20 cellular contexts compared by ENCODE assay signal in the genomic region with DNA sequence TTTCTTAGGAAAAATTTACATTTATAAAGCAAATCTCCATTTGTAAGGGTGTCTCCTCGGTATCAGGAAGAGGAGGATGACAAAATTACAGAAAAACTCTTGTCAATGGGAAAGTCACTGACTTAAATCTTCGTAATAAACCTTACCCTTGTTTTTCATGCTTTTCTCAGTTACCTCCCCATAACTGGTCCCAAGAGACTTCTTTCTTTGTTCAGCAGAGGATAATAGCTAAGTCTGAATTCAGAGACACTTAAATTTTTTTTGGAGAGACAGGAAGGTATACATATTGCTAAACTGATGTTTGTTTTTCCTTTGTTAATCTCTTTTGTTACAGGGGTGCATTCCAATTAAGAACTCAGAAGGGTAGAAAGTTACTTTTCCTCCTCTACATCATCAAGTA.
"Had no signal": no experiment of that assay in that cellular context is flagged by ENCODE, and none has a peak within 500 bp of the region (broad histone marks: within the 10 kb centered on the region; RNA-seq: fewer than 3 reads in every experiment).

No MANE protein-coding gene starts in this region.

- H3K4me3 Mint-ChIP-seq: activated naive CD4-positive, alpha-beta T cell treated with anti-CD3 and anti-CD28 coated beads for 36 hours; activated naive CD8-positive, alpha-beta T cell treated with anti-CD3 and anti-CD28 coated beads, Interleukin-2, amount 10 ng/mL, durations not matched to agents 7 days and 5 days; naive thymus-derived CD4-positive, alpha-beta T cell; type B pancreatic cell had no signal

- H3K36me3 ChIP-seq: colonic mucosa, heart left ventricle, left ventricle myocardium inferior, neural progenitor cell, vagina had no signal

- H3K36me3 Mint-ChIP-seq: activated naive CD8-positive, alpha-beta T cell treated with anti-CD3 and anti-CD28 coated beads, Interleukin-2, amount 10 ng/mL, durations not matched to agents 7 days and 5 days; neural progenitor cell had no signal

- H3K4me1 ChIP-seq: colonic mucosa, heart left ventricle, vagina had no signal

- ATAC-seq: heart left ventricle; naive thymus-derived CD4-positive, alpha-beta T cell had no signal

- H3K4me1 Mint-ChIP-seq: activated naive CD8-positive, alpha-beta T cell treated with anti-CD3 and anti-CD28 coated beads, Interleukin-2, amount 10 ng/mL, durations not matched to agents 7 days and 5 days; naive thymus-derived CD4-positive, alpha-beta T cell had no signal

- H3K9me3 Mint-ChIP-seq: activated naive CD4-positive, alpha-beta T cell treated with anti-CD3 and anti-CD28 coated beads for 36 hours had no signal

- H3K9ac ChIP-seq: neural progenitor cell had no signal

- FAIRE-seq: bronchial epithelial cell had no signal

- H3K9me3 ChIP-seq: colonic mucosa, heart left ventricle, left ventricle myocardium inferior, testis, vagina had no signal

- H3K27ac ChIP-seq: colonic mucosa, epithelial cell of prostate, heart left ventricle, left ventricle myocardium inferior, testis, vagina had no signal

- DNase-seq: activated CD4-positive, alpha-beta T cell treated with anti-CD3 and anti-CD28 coated beads for 4 hours; activated CD4-positive, alpha-beta T cell treated with anti-CD3 and anti-CD28 coated beads, Interleukin-2, amount 50 U/mL, for 48 hours; activated CD4-positive, CD25-positive, alpha-beta regulatory T cell; activated naive CD4-positive, alpha-beta T cell treated with anti-CD3 and anti-CD28 coated beads for 36 hours; activated naive CD8-positive, alpha-beta T cell treated with anti-CD3 and anti-CD28 coated beads, Interleukin-2, amount 10 ng/mL, durations not matched to agents 7 days and 5 days; activated T-cell treated with anti-CD3 and anti-CD28 coated beads, Interleukin-2, amount 50 U/mL, for 48 hours; amniotic stem cell; colonic mucosa; heart left ventricle; left ventricle myocardium inferior; naive thymus-derived CD4-positive, alpha-beta T cell; stimulated activated CD4-positive, alpha-beta T cell treated with anti-CD3 and anti-CD28 coated beads, Interleukin-2, amount 100 ng/mL, for 48 hours; stimulated activated CD8-positive, alpha-beta memory T cell treated with anti-CD3 and anti-CD28 coated beads, Interleukin-4, amount 100 ng/mL, for 48 hours; stimulated activated naive CD4-positive, alpha-beta T cell; testis had no signal

- H3K4me3 ChIP-seq: colonic mucosa, heart left ventricle, left ventricle myocardium inferior, testis, vagina had no signal

- H3K27ac Mint-ChIP-seq: activated naive CD4-positive, alpha-beta T cell treated with anti-CD3 and anti-CD28 coated beads for 36 hours; activated naive CD8-positive, alpha-beta T cell treated with anti-CD3 and anti-CD28 coated beads, Interleukin-2, amount 10 ng/mL, durations not matched to agents 7 days and 5 days; neural progenitor cell; type B pancreatic cell had no signal

- H3K27me3 ChIP-seq: colonic mucosa, heart left ventricle, neural progenitor cell, testis, vagina had no signal
